In genomic region chr1:230681599-230681998, GRCh38 we compare ENCODE assay signal across 8 cellular contexts. TPM values are rescaled to one million over a fixed set of nuclear protein-coding genes. Genes with fewer than 3 reads are reported as not detected.
DNase-seq lines count a peak whose midpoint lies in the region; TF ChIP-seq lines count a peak whose summit lies in the region.

No MANE protein-coding gene starts in this region.

- DNase-seq in NCI-H1417 (lab: John Stamatoyannopoulos, UW) (peak; percentile 5 to 84 (median 75)), NCI-H1417 treated with DMSO at 0.1 percent for 48 hours (lab: John Stamatoyannopoulos, UW) (no peak), NCI-H345 (lab: John Stamatoyannopoulos, UW) (peak; percentile 85), dorsolateral prefrontal cortex (no peak), skeletal muscle cell (ENCODE audit: low read depth) (peak; percentile 84), esophagus muscularis mucosa (ENCODE audit: extremely low spot score) (no peak), spleen (no peak), DMS114 treated with DMSO at 0.1 percent for 48 hours (lab: John Stamatoyannopoulos, UW; ENCODE audit: unreplicated experiment) (no peak)

- TF ChIP-seq EP300 in esophagus muscularis mucosa (IDR thresholded peaks at IDR 0.05): no peak

- no peak for TF ChIP-seq POLR2A in esophagus muscularis mucosa (IDR thresholded peaks at IDR 0.05; ENCODE audit: low read depth)
- no peak for TF ChIP-seq POLR2A in spleen (IDR thresholded peaks at IDR 0.05)

- WGBS in esophagus muscularis mucosa: 18% methylated on average over 2 of the region's 2 CpGs
- WGBS in spleen, 5 donors: 29 to 45% (median 32%) methylated on average over 2 of the region's 2 CpGs

- intact Hi-C loops in dorsolateral prefrontal cortex (cut with DNase I) (loop anchor here (5.0 kb wide), 1 partner anchor 39 kb away; the partner anchor contains the start of gene COG2 (in 2 of the 2)), esophagus muscularis mucosa (cut with DNase I) (no loop called here), spleen (cut with DNase I; ENCODE audit: low total_unique reads) (no loop called here)

- H3K27ac ChIP-seq in dorsolateral prefrontal cortex (peak overlapping the region in 57 of 59 donors; percentile 32 to 94 (median 81)), esophagus muscularis mucosa (replicated peaks in 1 of 4) (peak overlapping the region in 1 of 4 donors; percentile 22), spleen (peak overlapping the region in 1 of 8 donors; percentile 25)

- H3K27me3 ChIP-seq in dorsolateral prefrontal cortex (no peaks in the 10 kb centered on the region), esophagus muscularis mucosa (no peaks in the 10 kb centered on the region), spleen (replicated peaks in 1 of 7) (no peaks in the 10 kb centered on the region)

- TF ChIP-seq CTCF in dorsolateral prefrontal cortex (IDR thresholded peaks at IDR 0.05 in 54 of 56, conservative IDR thresholded peaks at IDR 0.05 in 2 of 56; ENCODE audit: low read depth in 1 of 56, partially characterized antibody in 56 of 56) (no peak), esophagus muscularis mucosa (IDR thresholded peaks at IDR 0.05) (no peak), spleen (IDR thresholded peaks at IDR 0.05 in 8 of 11, conservative IDR thresholded peaks at IDR 0.05 in 3 of 11) (no peak)

- H3K9me3 ChIP-seq in esophagus muscularis mucosa (no peaks in the 10 kb centered on the region), spleen (no peaks in the 10 kb centered on the region)

- H3K4me1 ChIP-seq in esophagus muscularis mucosa: peaks cover 12 to 23% (median 21%) of the 10 kb centered on the region in 4 donors
- H3K4me1 ChIP-seq in spleen: peaks cover 0 to 21% (median 0%) of the 10 kb centered on the region in 6 donors

- H3K4me3 ChIP-seq in dorsolateral prefrontal cortex (no peak overlapping the region), skeletal muscle cell (ENCODE audit: low read depth, low read length) (no peak overlapping the region), esophagus muscularis mucosa (no peak overlapping the region), spleen (no peak overlapping the region)

- H3K36me3 ChIP-seq in esophagus muscularis mucosa (peaks cover 22 to 78% (median 61%) of the 10 kb centered on the region in 4 donors), spleen (peaks cover 2 to 100% (median 92%) of the 10 kb centered on the region in 6 donors)

RNA-seq across cellular contexts. Expression of gene AGT, which starts 32.3 kb away (rescaled TPM):
- total RNA-seq in dorsolateral prefrontal cortex (100 to 1,000 TPM in 114 of 120 experiments, 10 to 100 TPM in 6; 75.7 to 327 (median 176) TPM), esophagus muscularis mucosa (10 to 100 TPM in 3 of 4 donors, 1 to 10 TPM in 1; 3.7 to 15.3 (median 12.3) TPM), spleen (under 1 TPM in 5 of 7 donors, not detected in 2; 0.13 to 0.26 (median 0.19) TPM)
- polyA plus RNA-seq in spleen: under 1 TPM; 0.06 to 0.17 (median 0.07) TPM

RNA-seq across cellular contexts. Expression of gene COG2, which starts 39.3 kb away (rescaled TPM):
- total RNA-seq in dorsolateral prefrontal cortex: 10 to 100 TPM; 23.2 to 41.1 (median 30.6) TPM
- total RNA-seq in esophagus muscularis mucosa: 10 to 100 TPM; 20.9 to 23.9 (median 22.5) TPM
- total RNA-seq in spleen: 10 to 100 TPM; 29.1 to 41.6 (median 31.9) TPM
- polyA plus RNA-seq in spleen: 10 to 100 TPM; 13.1 to 15.0 (median 13.6) TPM

Comparison
In these comparisons a context has a peak if more than half of its experiments do, and no peak if none do; other contexts are left out.
1. DNase-seq: peak in NCI-H1417 (3 of 3), NCI-H345 (single experiment) and skeletal muscle cell (single experiment); none in NCI-H1417 treated with DMSO at 0.1 percent for 48 hours (single experiment), dorsolateral prefrontal cortex (0 of 10), esophagus muscularis mucosa (single experiment), spleen (single experiment) and DMS114 treated with DMSO at 0.1 percent for 48 hours (single experiment).
2. RNA of gene AGT, which starts 32.3 kb away (total RNA-seq): 75.7 to 327 TPM in dorsolateral prefrontal cortex; 3.7 to 15.3 TPM in esophagus muscularis mucosa and 0.13 to 0.26 TPM in spleen; every median in the first group is over 4 times any median in the second.
3. intact Hi-C loops: an anchor here in dorsolateral prefrontal cortex (5.0 kb wide); none called in esophagus muscularis mucosa and spleen.